ENCODE assay signal across 8 cellular contexts in the genomic region with DNA sequence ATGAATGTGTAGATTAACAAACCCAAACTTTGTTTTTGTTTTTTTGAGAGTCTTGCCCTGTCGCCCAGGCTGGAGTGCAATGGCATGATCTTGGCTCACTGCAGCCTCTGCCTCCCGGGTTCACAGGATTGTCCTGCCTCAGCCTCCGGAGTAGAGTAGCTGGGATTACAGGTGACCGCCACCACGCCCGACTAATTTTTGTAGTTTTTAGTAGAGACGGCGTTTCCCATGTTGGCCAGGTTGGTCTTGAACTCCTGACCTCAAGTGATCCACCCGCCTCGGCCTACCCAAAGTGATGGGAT. TPM values are rescaled to one million over a fixed set of nuclear protein-coding genes. Genes with fewer than 3 reads are reported as not detected.
DNase-seq lines count a peak whose midpoint lies in the region; ATAC-seq and TF ChIP-seq lines count a peak whose summit lies in the region.
"Not testable (repeated sequence)": the region's sequence is repeated elsewhere in the genome, so short reads cannot be mapped to it uniquely, and the experiment has no call there.

No MANE protein-coding gene starts in this region.

- not testable (repeated sequence) for H3K27me3 Mint-ChIP-seq in activated CD8-positive, alpha-beta memory T cell treated with anti-CD3 and anti-CD28 coated beads, Interleukin-2, amount 10 ng/mL, durations not matched to agents 7 days and 5 days; glutamatergic neuron (ENCODE audit: unreplicated experiment); mesothelial cell of epicardium (ENCODE audit: low read depth)

- H3K4me3 Mint-ChIP-seq in activated CD8-positive, alpha-beta memory T cell treated with anti-CD3 and anti-CD28 coated beads, Interleukin-2, amount 10 ng/mL, durations not matched to agents 7 days and 5 days, result peak overlapping the region; percentile 99
- H3K4me3 Mint-ChIP-seq in glutamatergic neuron (ENCODE audit: unreplicated experiment) (peak overlapping the region; percentile 87), mesothelial cell of epicardium (peak overlapping the region; percentile 89)

- not testable (repeated sequence) for H3K27me3 ChIP-seq in gastrocnemius medialis; aorta (ENCODE audit: control insufficient read depth in 1 of 2, insufficient read depth in 2 of 2, low read length in 1 of 2)

- H3K27ac ChIP-seq in caudate nucleus (ENCODE audit: low read depth, low read length), result peak overlapping the region; percentile 98
- H3K27ac ChIP-seq in gastrocnemius medialis, result peak overlapping the region; percentile 97 to 99 (median 98)
- H3K27ac ChIP-seq in aorta (ENCODE audit: low read depth in 1 of 2, low read length in 2 of 2), result peak overlapping the region; percentile 8 to 68

- WGBS in aorta, 2 donors, result 12 to 14% methylated on average over 10 of the region's 10 CpGs

- peak overlapping the region; percentile 100 for H3K9ac ChIP-seq in ES-I3 (ENCODE audit: low read depth, low read length)

- H3K4me1 Mint-ChIP-seq in activated CD8-positive, alpha-beta memory T cell treated with anti-CD3 and anti-CD28 coated beads, Interleukin-2, amount 10 ng/mL, durations not matched to agents 7 days and 5 days, result peaks cover 31% of the 10 kb centered on the region
- not testable (repeated sequence) for H3K4me1 Mint-ChIP-seq in glutamatergic neuron (ENCODE audit: low read depth, unreplicated experiment)
- peaks cover 19% of the 10 kb centered on the region for H3K4me1 Mint-ChIP-seq in mesothelial cell of epicardium

- peaks cover 32% of the 10 kb centered on the region for H3K36me3 Mint-ChIP-seq in activated CD8-positive, alpha-beta memory T cell treated with anti-CD3 and anti-CD28 coated beads, Interleukin-2, amount 10 ng/mL, durations not matched to agents 7 days and 5 days
- not testable (repeated sequence) for H3K36me3 Mint-ChIP-seq in glutamatergic neuron (ENCODE audit: unreplicated experiment); mesothelial cell of epicardium

- TF ChIP-seq POLR2A in gastrocnemius medialis (IDR thresholded peaks at IDR 0.05), result not testable (repeated sequence)

- peaks cover 14% of the 10 kb centered on the region for H3K4me1 ChIP-seq in ES-I3 (ENCODE audit: insufficient read depth, low read length)
- H3K4me1 ChIP-seq in gastrocnemius medialis; aorta (ENCODE audit: control insufficient read depth in 1 of 2, insufficient read depth in 2 of 2, low read length in 2 of 2): not testable (repeated sequence)

- not testable (repeated sequence) for H3K9me3 Mint-ChIP-seq in activated CD8-positive, alpha-beta memory T cell treated with anti-CD3 and anti-CD28 coated beads, Interleukin-2, amount 10 ng/mL, durations not matched to agents 7 days and 5 days (ENCODE audit: low read depth); glutamatergic neuron (ENCODE audit: unreplicated experiment); mesothelial cell of epicardium

- H3K4me3 ChIP-seq in gastrocnemius medialis, result peak overlapping the region; percentile 88 to 98 (median 96)
- peak overlapping the region in 1 of 2 donors; percentile 91 for H3K4me3 ChIP-seq in aorta (ENCODE audit: low read length in 2 of 2)

- intact Hi-C loops in gastrocnemius medialis (cut with DNase I; ENCODE audit: low total_unique reads) (loop anchor here (5.0 to 10.0 kb wide), 4 partner anchors 195 to 1540 kb away; a partner anchor contains a TSS), aorta (cut with DNase I) (loop anchor here in 1 of 2 donors (10.0 kb wide), 1 partner anchor 442 kb away; no protein-coding TSS in a partner anchor)

- CTCF ChIA-PET in activated CD8-positive, alpha-beta memory T cell treated with anti-CD3 and anti-CD28 coated beads, Interleukin-2, amount 10 ng/mL, durations not matched to agents 7 days and 5 days (lab: Charles Lee), result interaction anchor here (0.8 to 3.3 kb wide), 16 partner anchors 10 to 570 kb away, joined by 3 to 26 read pairs (median 4); a partner anchor contains a TSS

- not testable (repeated sequence) for H3K9me3 ChIP-seq in ES-I3 (ENCODE audit: control insufficient read depth, insufficient read depth, low read length); gastrocnemius medialis; aorta (ENCODE audit: control insufficient read depth, low read length)

- not testable (repeated sequence) for ATAC-seq in activated CD8-positive, alpha-beta memory T cell treated with anti-CD3 and anti-CD28 coated beads, Interleukin-2, amount 10 ng/mL, durations not matched to agents 7 days and 5 days; gastrocnemius medialis; aorta (ENCODE audit: low FRiP score)

- peak overlapping the region; percentile 100 for H3K27ac Mint-ChIP-seq in activated CD8-positive, alpha-beta memory T cell treated with anti-CD3 and anti-CD28 coated beads, Interleukin-2, amount 10 ng/mL, durations not matched to agents 7 days and 5 days
- H3K27ac Mint-ChIP-seq in glutamatergic neuron (ENCODE audit: unreplicated experiment) (peak overlapping the region; percentile 82), mesothelial cell of epicardium (peak overlapping the region; percentile 91)

- TF ChIP-seq CTCF in glutamatergic neuron (IDR thresholded peaks at IDR 0.05; ENCODE audit: partially characterized antibody, unreplicated experiment); mesothelial cell of epicardium (IDR thresholded peaks at IDR 0.05; ENCODE audit: unreplicated experiment); gastrocnemius medialis (IDR thresholded peaks at IDR 0.05 in 4 of 5, conservative IDR thresholded peaks at IDR 0.05 in 1 of 5): not testable (repeated sequence)

- peak; percentile 57 for DNase-seq in NCI-H774 (lab: John Stamatoyannopoulos, UW)
- DNase-seq in activated CD8-positive, alpha-beta memory T cell treated with anti-CD3 and anti-CD28 coated beads, Interleukin-2, amount 10 ng/mL, durations not matched to agents 7 days and 5 days; glutamatergic neuron; mesothelial cell of epicardium (ENCODE audit: low spot score in 2 of 2, unreplicated experiment in 2 of 2); gastrocnemius medialis: not testable (repeated sequence)
- peak in 4 of 61 donors; percentile 16 to 49 (median 30) for DNase-seq in caudate nucleus (lab: John Stamatoyannopoulos, UW)
- DNase-seq in aorta, result peak in 1 of 2 donors; percentile 83

- in situ Hi-C loops in gastrocnemius medialis (cut with MboI; ENCODE audit: low sequenced_read_pairs in 4 of 4), result loop anchor here in 2 of 4 donors (5.0 to 25.0 kb wide), 2 partner anchors 60 to 445 kb away; a partner anchor contains a TSS

- peaks cover 11% of the 10 kb centered on the region; the same call in 1 of the 2 replicates for H3K36me3 ChIP-seq in ES-I3 (ENCODE audit: insufficient read depth, low read length)
- H3K36me3 ChIP-seq in gastrocnemius medialis, result peaks cover 0 to 20% of the 10 kb centered on the region in 2 donors
- H3K36me3 ChIP-seq in aorta (ENCODE audit: control insufficient read depth in 1 of 2, insufficient read depth in 2 of 2, low read length in 1 of 2), result not testable (repeated sequence)

RNA-seq across cellular contexts. Expression of a gene that starts 0.8 kb away (rescaled TPM):
- total RNA-seq in activated CD8-positive, alpha-beta memory T cell treated with anti-CD3 and anti-CD28 coated beads, Interleukin-2, amount 10 ng/mL, durations not matched to agents 7 days and 5 days, result 100 to 1,000 TPM; 235 to 253 TPM
- 84.9 TPM for total RNA-seq in glutamatergic neuron (ENCODE audit: unreplicated experiment)
- total RNA-seq in mesothelial cell of epicardium, result 181 to 182 TPM (median 181 TPM) in 3 replicates
- 10 to 100 TPM; 61.6 to 92.2 (median 70.0) TPM for total RNA-seq in gastrocnemius medialis
- total RNA-seq in aorta, result 100 to 1,000 TPM; 100 to 121 TPM
- 10 to 100 TPM; 21.4 to 41.5 TPM for polyA plus RNA-seq in aorta

Comparison
In these comparisons a context has a peak if more than half of its experiments do, and no peak if none do; other contexts are left out.
1. H3K27ac ChIP-seq: peak in every context shown above with its lines; median percentile 98 in gastrocnemius medialis; 98 in caudate nucleus; 38 in aorta.